ENCODE assay signal across 11 cellular contexts in the genomic region with DNA sequence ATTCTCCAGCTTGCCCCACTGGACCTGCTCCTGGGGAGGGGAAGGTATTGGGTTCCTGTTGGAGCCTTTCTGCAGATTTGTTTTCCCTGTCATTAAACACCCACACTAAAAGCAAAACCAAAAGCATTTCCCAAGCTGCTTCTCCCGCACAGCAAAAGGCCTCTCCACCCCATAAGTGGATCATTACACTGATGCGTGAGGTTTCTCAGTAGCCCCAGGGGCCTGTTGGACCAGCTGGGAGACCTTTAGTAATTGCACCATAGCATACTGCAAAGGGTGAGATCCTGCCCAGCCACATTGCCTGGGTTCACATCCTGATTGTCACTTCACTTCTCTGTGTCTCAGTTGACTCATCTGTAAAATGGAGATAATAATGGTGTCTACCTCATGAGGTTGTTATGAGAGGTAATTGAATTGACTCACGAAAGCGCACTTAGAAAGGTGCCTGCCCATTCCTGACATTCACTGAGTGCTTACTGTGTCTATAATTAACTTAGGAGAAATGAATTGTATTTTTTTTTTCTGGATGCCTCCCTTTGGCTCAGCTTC. TPM values are rescaled to one million over a fixed set of nuclear protein-coding genes. Genes with fewer than 3 reads are reported as not detected.
"Had no signal": no experiment of that assay in that cellular context is flagged by ENCODE, and none has a peak within 500 bp of the region (broad histone marks: within the 10 kb centered on the region; RNA-seq: fewer than 3 reads in every experiment).

No MANE protein-coding gene starts in this region.

- H3K27me3 Mint-ChIP-seq: activated T-helper 17 cell treated with anti-CD3 and anti-CD28 coated beads, Interleukin-2, amount 50 U/mL, for 72 hours had no signal

- H3K4me1 Mint-ChIP-seq: mesothelial cell of epicardium had no signal

- ATAC-seq: activated T-helper 17 cell treated with anti-CD3 and anti-CD28 coated beads, Interleukin-2, amount 50 U/mL, for 72 hours had no signal

- DNase-seq: activated CD4-positive, alpha-beta T cell treated with anti-CD3 and anti-CD28 coated beads for 1 hour; activated naive CD4-positive, alpha-beta T cell treated with anti-CD3 and anti-CD28 coated beads, Interleukin-2, amount 50 U/mL, for 16 hours; central memory CD4-positive, alpha-beta T cell; effector CD4-positive, alpha-beta T cell; stimulated activated CD4-positive, alpha-beta T cell treated with anti-CD3 and anti-CD28 coated beads, Interleukin-4, amount 100 ng/mL, for 4 hours; T-helper 9 cell had no signal

- H3K36me3 Mint-ChIP-seq: mesothelial cell of epicardium had no signal

- H3K4me3 Mint-ChIP-seq: activated T-helper 17 cell treated with anti-CD3 and anti-CD28 coated beads, Interleukin-2, amount 50 U/mL, for 72 hours; mesothelial cell of epicardium had no signal

- H3K27ac Mint-ChIP-seq: activated T-helper 17 cell treated with anti-CD3 and anti-CD28 coated beads, Interleukin-2, amount 50 U/mL, for 72 hours; mesothelial cell of epicardium had no signal

- H3K9me3 Mint-ChIP-seq: activated T-helper 17 cell treated with anti-CD3 and anti-CD28 coated beads, Interleukin-2, amount 50 U/mL, for 72 hours; mesothelial cell of epicardium had no signal

RNA-seq across cellular contexts. Expression of a gene that starts 43.9 kb away (rescaled TPM):
- total RNA-seq: endothelial cell of umbilical vein, kidney epithelial cell had no signal

RNA-seq across cellular contexts. Expression of a gene that starts 49.4 kb away (rescaled TPM):
- total RNA-seq: activated T-helper 17 cell treated with anti-CD3 and anti-CD28 coated beads, Interleukin-2, amount 50 U/mL, for 72 hours; endothelial cell of umbilical vein; fibroblast of lung; kidney epithelial cell had no signal
